ENCODE assay signal across 11 cellular contexts in genomic region chr3:17680530-17680929, GRCh38.
"Had no signal": no experiment of that assay in that cellular context is flagged by ENCODE, and none has a peak within 500 bp of the region (broad histone marks: within the 10 kb centered on the region; RNA-seq: fewer than 3 reads in every experiment).

No MANE protein-coding gene starts in this region.

- H3K36me3 Mint-ChIP-seq: IgD-negative memory B cell had no signal

- FAIRE-seq: HepG2 had no signal

- H3K36me3 ChIP-seq: HAP-1 had no signal

- H3K9me3 Mint-ChIP-seq: HFFc6, IgD-negative memory B cell had no signal

- H3K27ac Mint-ChIP-seq: HFFc6, IgD-negative memory B cell had no signal

- DNase-seq: GM23248, GOT3, H7, HFFc6, KBM-7 had no signal

- ATAC-seq: HCT116, HepG2 had no signal

- H3K4me2 ChIP-seq: KMS-11 had no signal

- H2AFZ ChIP-seq: GM23248 had no signal

- H3K27ac ChIP-seq: GM23248, HL-60, KMS-11 had no signal

- H3K9me3 ChIP-seq: HAP-1 had no signal

- H3K4me3 Mint-ChIP-seq: HFFc6, IgD-negative memory B cell had no signal

- H3K9ac ChIP-seq: GM23248, KMS-11 had no signal

- H3K4me3 ChIP-seq: GM23248, HAP-1 had no signal
